Comparison of ENCODE assay signal across 1 cellular context in the genomic region with DNA sequence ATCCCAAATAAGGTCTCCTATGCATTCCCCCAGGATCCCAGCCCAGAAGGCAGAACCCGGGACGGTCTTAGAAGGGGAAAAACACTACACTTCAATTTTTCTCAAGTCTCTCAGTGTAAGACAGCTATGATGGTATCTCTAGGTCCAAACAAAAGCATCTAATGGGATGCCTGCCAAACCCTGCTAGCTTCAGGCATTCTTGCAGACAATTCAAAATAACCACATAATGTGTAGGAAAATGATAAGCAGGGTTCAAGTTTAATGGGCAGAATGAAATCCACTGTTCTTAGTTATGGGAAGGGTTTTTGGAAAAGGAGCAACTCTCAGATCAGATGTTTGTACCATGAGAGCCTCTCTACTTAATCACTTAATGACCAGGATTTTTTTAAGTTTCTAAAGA.
TF ChIP-seq lines count a peak whose summit lies in the region.

No MANE protein-coding gene starts in this region.

TF ChIP-seq in IMR-90, 13 proteins besides CTCF, POLR2A, EP300 and RAD21 (continued from another document):
- TF ChIP-seq, protein P1, sequence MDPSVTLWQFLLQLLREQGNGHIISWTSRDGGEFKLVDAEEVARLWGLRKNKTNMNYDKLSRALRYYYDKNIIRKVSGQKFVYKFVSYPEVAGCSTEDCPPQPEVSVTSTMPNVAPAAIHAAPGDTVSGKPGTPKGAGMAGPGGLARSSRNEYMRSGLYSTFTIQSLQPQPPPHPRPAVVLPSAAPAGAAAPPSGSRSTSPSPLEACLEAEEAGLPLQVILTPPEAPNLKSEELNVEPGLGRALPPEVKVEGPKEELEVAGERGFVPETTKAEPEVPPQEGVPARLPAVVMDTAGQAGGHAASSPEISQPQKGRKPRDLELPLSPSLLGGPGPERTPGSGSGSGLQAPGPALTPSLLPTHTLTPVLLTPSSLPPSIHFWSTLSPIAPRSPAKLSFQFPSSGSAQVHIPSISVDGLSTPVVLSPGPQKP (IDR thresholded peaks at IDR 0.05; ENCODE audit: borderline replicate concordance, low read depth, low read length): no peak
- TF ChIP-seq RFX5 (IDR thresholded peaks at IDR 0.05; ENCODE audit: low read depth, low read length): no peak
- no peak for TF ChIP-seq BHLHE40 (IDR thresholded peaks at IDR 0.05; ENCODE audit: low read depth, low read length)
- no peak for TF ChIP-seq RCOR1 (IDR thresholded peaks at IDR 0.05; ENCODE audit: insufficient replicate concordance, low read length)
